12 cellular contexts compared by ENCODE assay signal in genomic region chr12:120554658-120555057, GRCh38.
"Had no signal": no experiment of that assay in that cellular context is flagged by ENCODE, and none has a peak within 500 bp of the region (broad histone marks: within the 10 kb centered on the region; RNA-seq: fewer than 3 reads in every experiment).

No MANE protein-coding gene starts in this region.

- H3K4me1 ChIP-seq: SJCRH30 had no signal

- H3K9me3 Mint-ChIP-seq: activated naive CD4-positive, alpha-beta T cell treated with anti-CD3 and anti-CD28 coated beads for 36 hours; T-helper 2 cell treated with Interferon-gamma antibody and Interleukin-4, amounts not matched to agents 5 μg/mL and 100 μg/mL, for 36 hours had no signal

- H3K27ac Mint-ChIP-seq: activated naive CD4-positive, alpha-beta T cell treated with anti-CD3 and anti-CD28 coated beads for 36 hours; T-helper 2 cell treated with Interferon-gamma antibody and Interleukin-4, amounts not matched to agents 5 μg/mL and 100 μg/mL, for 36 hours had no signal

- H3K4me3 ChIP-seq: left lung, sigmoid colon, SJCRH30, stomach, tibial nerve had no signal

- DNase-seq: activated naive CD4-positive, alpha-beta T cell treated with anti-CD3 and anti-CD28 coated beads for 36 hours; central memory CD4-positive, alpha-beta T cell; erythroblast; islet precursor cell; left lung; sigmoid colon; SJCRH30; stimulated activated CD4-positive, alpha-beta T cell treated with anti-CD3 and anti-CD28 coated beads, Interleukin-4, amount 100 ng/mL, for 1 hour; stimulated activated CD8-positive, alpha-beta memory T cell treated with anti-CD3 and anti-CD28 coated beads, Interleukin-4, amount 100 ng/mL, for 48 hours; stomach had no signal

- H3K27ac ChIP-seq: SJCRH30 had no signal

- H3K27me3 ChIP-seq: left lung, sigmoid colon, SJCRH30, stomach, tibial nerve had no signal

- H3K4me3 Mint-ChIP-seq: activated naive CD4-positive, alpha-beta T cell treated with anti-CD3 and anti-CD28 coated beads for 36 hours; T-helper 2 cell treated with Interferon-gamma antibody and Interleukin-4, amounts not matched to agents 5 μg/mL and 100 μg/mL, for 36 hours had no signal

- H3K9me3 ChIP-seq: left lung, sigmoid colon, SJCRH30, stomach, tibial nerve had no signal
